22 cellular contexts compared by ENCODE assay signal in genomic region chr12:105480162-105480561, GRCh38.
A peak's percentile ranks its signal among the peaks of the same experiment; 100 is the strongest.
DNase-seq lines count a peak whose midpoint lies in the region; ATAC-seq lines count a peak whose summit lies in the region.
"Had no signal": no experiment of that assay in that cellular context is flagged by ENCODE, and none has a peak within 500 bp of the region (broad histone marks: within the 10 kb centered on the region; RNA-seq: fewer than 3 reads in every experiment).

No MANE protein-coding gene starts in this region.

- no peak overlapping the region for H3K4ac ChIP-seq in trophoblast cell (ENCODE audit: low read depth, low read length)

- H4K91ac ChIP-seq in trophoblast cell (ENCODE audit: low read depth, low read length) = no peak overlapping the region

- no peak overlapping the region for H4K12ac ChIP-seq in trophoblast cell (ENCODE audit: low read depth, low read length)

- no peak overlapping the region for H2BK5ac ChIP-seq in trophoblast cell (ENCODE audit: low read depth, low read length, poor library complexity)

- H4K20me1 ChIP-seq in GM23248 (ENCODE audit: insufficient read depth) = no peaks in the 10 kb centered on the region

- DNase-seq in GM23248 = peak; percentile 18
- DNase-seq in T1000 (lab: John Stamatoyannopoulos, UW) = peak; percentile 23
- DNase-seq in glomerular visceral epithelial cell (ENCODE audit: extremely low spot score) = peak; percentile 16
- no peak for DNase-seq in trophoblast cell
- DNase-seq: DMS79 treated with DMSO at 0.1 percent for 48 hours; GOT3; left lung; mucosa of descending colon; NCI-H1417; NCI-H2171 treated with DMSO at 0.1 percent for 48 hours; NCI-H774; right cardiac atrium; stimulated activated CD4-positive, alpha-beta T cell treated with anti-CD3 and anti-CD28 coated beads, Interleukin-15, amount 100 ng/mL, for 24 hours had no signal

- H2AFZ ChIP-seq in GM23248 = no peak overlapping the region
- no peak overlapping the region for H2AFZ ChIP-seq in trophoblast cell (ENCODE audit: insufficient read depth, low read length, poor library complexity)

- H3K27me3 ChIP-seq in GM23248 (replicated peaks; ENCODE audit: insufficient read depth) (no peaks in the 10 kb centered on the region), trophoblast cell (ENCODE audit: insufficient read depth, low read length) (no peaks in the 10 kb centered on the region)
- H3K27me3 ChIP-seq: breast epithelium, left lung had no signal

- peak overlapping the region; percentile 61 for H2BK120ac ChIP-seq in trophoblast cell (ENCODE audit: insufficient read depth, low read length, poor library complexity)

- H3K4me2 ChIP-seq in GM23248 (ENCODE audit: unreplicated experiment) (no peak overlapping the region), trophoblast cell (ENCODE audit: low read length) (no peak overlapping the region)

- H3K18ac ChIP-seq in trophoblast cell (ENCODE audit: low read length) = no peak overlapping the region

- no peak overlapping the region for H2AK5ac ChIP-seq in trophoblast cell (ENCODE audit: low read length)

- H3K14ac ChIP-seq in trophoblast cell (ENCODE audit: low read length) = no peak overlapping the region

- no peak overlapping the region for H4K8ac ChIP-seq in trophoblast cell (ENCODE audit: low read depth, low read length)

- in situ Hi-C loops in GM23248 (cut with MboI) = no loop called here

- H3K4me1 ChIP-seq in GM23248 (ENCODE audit: insufficient read depth) = peaks cover 27% of the 10 kb centered on the region
- peaks cover 2 to 3% of the 10 kb centered on the region in 2 experiments for H3K4me1 ChIP-seq in trophoblast cell (ENCODE audit: control insufficient read depth in 1 of 2, insufficient read depth in 2 of 2, low read length in 2 of 2)
- H3K4me1 ChIP-seq: breast epithelium, left lung had no signal

- H3K36me3 ChIP-seq in GM23248 (ENCODE audit: low read depth) = no peaks in the 10 kb centered on the region
- H3K36me3 ChIP-seq in trophoblast cell (ENCODE audit: control insufficient read depth in 1 of 2, insufficient read depth in 2 of 2, low read length in 2 of 2) = no peaks in the 10 kb centered on the region
- H3K36me3 ChIP-seq: breast epithelium, left lung, thoracic aorta had no signal

- H3K9me3 ChIP-seq in GM23248 (ENCODE audit: low read depth) (no peaks in the 10 kb centered on the region), trophoblast cell (ENCODE audit: insufficient read depth, low read depth, low read length) (no peaks in the 10 kb centered on the region)
- H3K9me3 ChIP-seq: breast epithelium, left lung, mucosa of descending colon, thoracic aorta had no signal

- no peak overlapping the region for H3K9ac ChIP-seq in GM23248
- H3K9ac ChIP-seq in trophoblast cell (ENCODE audit: low read length) = no peak overlapping the region

- peaks cover 12% of the 10 kb centered on the region; the same call in 1 of the 2 replicates for H3F3A ChIP-seq in GM23248 (ENCODE audit: insufficient read depth)

- peak overlapping the region; percentile 8 for H2BK12ac ChIP-seq in trophoblast cell (ENCODE audit: low read length)

- H3K4me3 ChIP-seq in GM23248 (no peak overlapping the region), trophoblast cell (ENCODE audit: low read depth, low read length) (no peak overlapping the region)
- H3K4me3 ChIP-seq: breast epithelium, left lung, mucosa of descending colon, thoracic aorta had no signal

- no peaks in the 10 kb centered on the region for H3K9me2 ChIP-seq in GM23248 (ENCODE audit: insufficient read depth)

- no peaks in the 10 kb centered on the region for H3K79me2 ChIP-seq in GM23248 (ENCODE audit: insufficient read depth)
- no peaks in the 10 kb centered on the region for H3K79me2 ChIP-seq in trophoblast cell (ENCODE audit: control insufficient read depth, insufficient read depth, low read length, poor library complexity)

- WGBS in GM23248 (ENCODE audit: low coverage in 1 of 2, low lambda C conversion rate in 2 of 2, missing lambda C conversion rate in 2 of 2), 2 experiments = 58 to 63% methylated on average over 2 of the region's 2 CpGs
- WGBS in trophoblast cell (ENCODE audit: extremely low coverage, insufficient coverage, insufficient read length) = no CpG with 5 or more reads among the region's 2 CpGs

- ATAC-seq in HG02938 (IDR thresholded peaks at IDR 0.05; ENCODE audit: unreplicated experiment) (no peak), HG02884 (IDR thresholded peaks at IDR 0.05; ENCODE audit: unreplicated experiment) (no peak), GM19328 (IDR thresholded peaks at IDR 0.05; ENCODE audit: unreplicated experiment) (no peak), GM19035 (IDR thresholded peaks at IDR 0.05; ENCODE audit: unreplicated experiment) (no peak)
- ATAC-seq: HepG2, left lung, mucosa of descending colon, Panc1, right cardiac atrium had no signal

- no peak overlapping the region for H3K27ac ChIP-seq in GM23248
- H3K27ac ChIP-seq in trophoblast cell (ENCODE audit: low read depth, low read length) = peak overlapping the region; percentile 32
- H3K27ac ChIP-seq: breast epithelium, epithelial cell of prostate, left lung, thoracic aorta had no signal

- no peaks in the 10 kb centered on the region for H3K79me1 ChIP-seq in trophoblast cell (ENCODE audit: low read length)

- no peak overlapping the region for H3K23ac ChIP-seq in trophoblast cell (ENCODE audit: low read length)

Comparison
In these comparisons a context has a peak if more than half of its experiments do, and no peak if none do; other contexts are left out.
1. DNase-seq: peak in GM23248 (single experiment), T1000 (single experiment) and glomerular visceral epithelial cell (single experiment); none in trophoblast cell (0 of 2).